In genomic region chr10:125231116-125231812, GRCh38 we compare ENCODE assay signal across 11 cellular contexts.
DNase-seq lines count a peak whose midpoint lies in the region; ATAC-seq and TF ChIP-seq lines count a peak whose summit lies in the region.
"Had no signal": no experiment of that assay in that cellular context is flagged by ENCODE, and none has a peak within 500 bp of the region (broad histone marks: within the 10 kb centered on the region; RNA-seq: fewer than 3 reads in every experiment).

No MANE protein-coding gene starts in this region.

- peak overlapping the region; percentile 43 for H3K4me3 ChIP-seq in AG04449 (ENCODE audit: low read depth, low read length)
- no peak overlapping the region for H3K4me3 ChIP-seq in kidney epithelial cell (ENCODE audit: low read depth, low read length)
- H3K4me3 ChIP-seq: sigmoid colon, suprapubic skin had no signal

- no peaks in the 10 kb centered on the region for H3K4me1 Mint-ChIP-seq in stimulated activated memory B cell treated with anti-CD40 and anti-IgM and Interleukin-4, amounts not matched to agents 10 μg/mL and 1 μg/mL and 100 μg/mL, for 72 hours

- DNase-seq in AG04449 (ENCODE audit: low read depth, low spot score) (peak; percentile 92), HT-29 (ENCODE audit: low spot score) (peak; percentile 75), astrocyte of the hippocampus (ENCODE audit: low read depth, low spot score) (peak; percentile 94), kidney epithelial cell (ENCODE audit: low read depth) (peak; percentile 94), pons (ENCODE audit: low spot score) (no peak), NCI-H2107 treated with DMSO at 0.1 percent for 48 hours (lab: John Stamatoyannopoulos, UW; ENCODE audit: unreplicated experiment) (no peak)
- DNase-seq in activated effector memory CD4-positive, alpha-beta T cell treated with Interleukin-2 at 50 U/mL for 16 hours, result no peak
- DNase-seq: NCI-H2081, sigmoid colon had no signal

- ATAC-seq in stimulated activated memory B cell treated with anti-CD40 and anti-IgM and Interleukin-4, amounts not matched to agents 10 μg/mL and 1 μg/mL and 100 μg/mL, for 72 hours, result no peak

- H3K9me3 Mint-ChIP-seq in stimulated activated memory B cell treated with anti-CD40 and anti-IgM and Interleukin-4, amounts not matched to agents 10 μg/mL and 1 μg/mL and 100 μg/mL, for 72 hours, result peaks cover 7% of the 10 kb centered on the region

- H3K27me3 Mint-ChIP-seq in stimulated activated memory B cell treated with anti-CD40 and anti-IgM and Interleukin-4, amounts not matched to agents 10 μg/mL and 1 μg/mL and 100 μg/mL, for 72 hours, result peaks cover 14% of the 10 kb centered on the region

- POLR2A ChIA-PET in AG04449 (lab: Yijun Ruan, JAX), result interaction anchor here (0.6 kb wide), 1 partner anchor 20 kb away, joined by 3 read pairs; no protein-coding TSS in a partner anchor

- H3K27me3 ChIP-seq in kidney epithelial cell (ENCODE audit: control insufficient read depth, insufficient read depth, low read length), result no peaks in the 10 kb centered on the region
- H3K27me3 ChIP-seq: sigmoid colon, suprapubic skin had no signal

- CTCF ChIA-PET in AG04449 (lab: Yijun Ruan, JAX), result interaction anchor here (0.8 to 1.1 kb wide), 3 partner anchors 11 to 112 kb away, joined by 3 to 5 read pairs (median 3); no protein-coding TSS in a partner anchor

- no peaks in the 10 kb centered on the region for H3K36me3 ChIP-seq in kidney epithelial cell (ENCODE audit: control insufficient read depth, insufficient read depth, low read length)
- H3K36me3 ChIP-seq: sigmoid colon, suprapubic skin had no signal

- no peaks in the 10 kb centered on the region for H3K36me3 Mint-ChIP-seq in stimulated activated memory B cell treated with anti-CD40 and anti-IgM and Interleukin-4, amounts not matched to agents 10 μg/mL and 1 μg/mL and 100 μg/mL, for 72 hours

- no peak overlapping the region for H3K27ac Mint-ChIP-seq in stimulated activated memory B cell treated with anti-CD40 and anti-IgM and Interleukin-4, amounts not matched to agents 10 μg/mL and 1 μg/mL and 100 μg/mL, for 72 hours

- TF ChIP-seq CTCF in AG04449 (IDR thresholded peaks at IDR 0.05; ENCODE audit: insufficient read depth, low read length, missing control alignments) (no peak), kidney epithelial cell (IDR thresholded peaks at IDR 0.05; ENCODE audit: insufficient read depth, low read length, poor library complexity, severe bottlenecking) (no peak)

- H3K4me3 Mint-ChIP-seq in stimulated activated memory B cell treated with anti-CD40 and anti-IgM and Interleukin-4, amounts not matched to agents 10 μg/mL and 1 μg/mL and 100 μg/mL, for 72 hours, result no peak overlapping the region

Comparison
In these comparisons a context has a peak if more than half of its experiments do, and no peak if none do; other contexts are left out.
1. DNase-seq: peak in AG04449 (single experiment), HT-29 (single experiment), astrocyte of the hippocampus (single experiment) and kidney epithelial cell (single experiment); none in activated effector memory CD4-positive, alpha-beta T cell treated with Interleukin-2 at 50 U/mL for 16 hours (single experiment), pons (single experiment) and NCI-H2107 treated with DMSO at 0.1 percent for 48 hours (single experiment).